Comparison of ENCODE assay signal across 21 cellular contexts in the genomic region with DNA sequence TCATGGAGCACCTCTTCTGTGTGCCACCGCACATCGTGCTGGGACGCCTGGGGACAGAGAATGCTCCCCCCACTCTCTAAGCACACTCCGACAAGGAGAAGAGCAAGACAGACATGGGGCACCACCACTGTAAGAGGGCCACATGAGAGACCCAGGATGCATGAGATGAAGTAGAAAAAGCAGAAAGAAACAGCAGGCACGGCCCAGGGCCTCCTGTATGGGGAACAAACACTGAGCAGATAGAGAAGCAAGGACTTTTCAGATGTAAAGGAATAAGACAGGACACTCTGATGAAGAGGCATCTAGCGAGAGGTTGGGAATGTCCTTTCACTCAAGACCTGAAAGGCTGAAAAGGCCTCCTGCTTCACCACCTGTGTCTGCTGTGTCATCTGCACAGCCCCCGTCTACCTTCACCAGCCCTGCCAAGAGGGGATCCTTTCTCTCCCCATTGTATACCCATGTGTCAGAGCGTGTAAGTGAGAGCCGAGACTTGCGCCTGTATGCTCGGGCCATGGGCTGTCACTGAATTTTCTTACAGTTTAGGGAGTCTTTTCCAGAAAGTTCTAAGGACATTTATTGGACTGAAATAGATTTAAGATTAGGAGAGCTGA.
A peak's percentile ranks its signal among the peaks of the same experiment; 100 is the strongest.
DNase-seq lines count a peak whose midpoint lies in the region; ATAC-seq, FAIRE-seq and TF ChIP-seq lines count a peak whose summit lies in the region.
"Had no signal": no experiment of that assay in that cellular context is flagged by ENCODE, and none has a peak within 500 bp of the region (broad histone marks: within the 10 kb centered on the region; RNA-seq: fewer than 3 reads in every experiment).

No MANE protein-coding gene starts in this region.

- no peak for ATAC-seq in HG03521 (IDR thresholded peaks at IDR 0.05; ENCODE audit: unreplicated experiment)
- ATAC-seq: gastrocnemius medialis; naive thymus-derived CD4-positive, alpha-beta T cell; stimulated activated effector memory CD8-positive, alpha-beta T cell treated with anti-CD3 and anti-CD28 coated beads, Interleukin-12 subunit alpha, Interleukin-12 subunit beta, amount 100 ng/mL, for 72 hours; T-cell had no signal

- DNase-seq in stimulated activated CD4-positive, alpha-beta T cell treated with anti-CD3 and anti-CD28 coated beads, Interleukin-4, amount 100 ng/mL, for 24 hours = peak; percentile 1
- DNase-seq in stimulated activated CD4-positive, alpha-beta T cell treated with anti-CD3 and anti-CD28 coated beads, Interleukin-15, amount 100 ng/mL, for 24 hours = no peak
- DNase-seq in glutamatergic neuron (peak; percentile 2), osteocyte (ENCODE audit: extremely low spot score, unreplicated experiment) (peak; percentile 77), NCI-H446 treated with DMSO at 0.1 percent for 48 hours (lab: John Stamatoyannopoulos, UW) (no peak), D721Med (ENCODE audit: insufficient read length, low spot score) (no peak), NAMALWA (ENCODE audit: low spot score) (no peak)
- DNase-seq: ACHN; activated CD4-positive, alpha-beta T cell treated with anti-CD3 and anti-CD28 coated beads, Interleukin-2, amount 50 U/mL, for 4 hours; activated naive CD8-positive, alpha-beta T cell treated with anti-CD3 and anti-CD28 coated beads for 36 hours; CD4-positive, alpha-beta memory T cell; gastrocnemius medialis; GM23248; KG1; NCI-H524; stimulated activated CD4-positive, alpha-beta T cell treated with anti-CD3 and anti-CD28 coated beads, Interleukin-12 subunit alpha, Interleukin-12 subunit beta, amount 100 ng/mL, for 4 hours; thyroid gland had no signal

- H3K4me3 Mint-ChIP-seq in glutamatergic neuron (ENCODE audit: unreplicated experiment) (no peak overlapping the region), osteocyte (ENCODE audit: unreplicated experiment) (no peak overlapping the region)
- H3K4me3 Mint-ChIP-seq: activated naive CD8-positive, alpha-beta T cell treated with anti-CD3 and anti-CD28 coated beads for 36 hours; naive thymus-derived CD4-positive, alpha-beta T cell; stimulated activated effector memory CD8-positive, alpha-beta T cell treated with anti-CD3 and anti-CD28 coated beads, Interleukin-12 subunit alpha, Interleukin-12 subunit beta, amount 100 ng/mL, for 72 hours; T-cell had no signal

- no peak for FAIRE-seq in D721Med (lab: Jason Lieb, UNC)

- peaks cover 21% of the 10 kb centered on the region for H3K4me1 Mint-ChIP-seq in glutamatergic neuron (ENCODE audit: low read depth, unreplicated experiment)
- peaks cover 3% of the 10 kb centered on the region for H3K4me1 Mint-ChIP-seq in osteocyte (ENCODE audit: unreplicated experiment)
- H3K4me1 Mint-ChIP-seq: activated naive CD8-positive, alpha-beta T cell treated with anti-CD3 and anti-CD28 coated beads for 36 hours; CD4-positive, alpha-beta memory T cell; naive thymus-derived CD4-positive, alpha-beta T cell; stimulated activated effector memory CD8-positive, alpha-beta T cell treated with anti-CD3 and anti-CD28 coated beads, Interleukin-12 subunit alpha, Interleukin-12 subunit beta, amount 100 ng/mL, for 72 hours; T-cell had no signal

- peaks cover 3% of the 10 kb centered on the region for H3K9me3 Mint-ChIP-seq in glutamatergic neuron (ENCODE audit: unreplicated experiment)
- peaks cover 4% of the 10 kb centered on the region for H3K9me3 Mint-ChIP-seq in osteocyte (ENCODE audit: unreplicated experiment)

- no peak overlapping the region for H3K27ac Mint-ChIP-seq in glutamatergic neuron (ENCODE audit: unreplicated experiment)
- H3K27ac Mint-ChIP-seq in osteocyte (ENCODE audit: unreplicated experiment) = no peak overlapping the region
- H3K27ac Mint-ChIP-seq: activated naive CD8-positive, alpha-beta T cell treated with anti-CD3 and anti-CD28 coated beads for 36 hours; CD4-positive, alpha-beta memory T cell; naive thymus-derived CD4-positive, alpha-beta T cell; stimulated activated effector memory CD8-positive, alpha-beta T cell treated with anti-CD3 and anti-CD28 coated beads, Interleukin-12 subunit alpha, Interleukin-12 subunit beta, amount 100 ng/mL, for 72 hours; T-cell had no signal

- H3K27me3 Mint-ChIP-seq in glutamatergic neuron (ENCODE audit: unreplicated experiment) (peaks cover 2% of the 10 kb centered on the region), osteocyte (ENCODE audit: unreplicated experiment) (no peaks in the 10 kb centered on the region)

- H3K36me3 Mint-ChIP-seq in glutamatergic neuron (ENCODE audit: unreplicated experiment) (no peaks in the 10 kb centered on the region), osteocyte (ENCODE audit: unreplicated experiment) (peaks cover 20% of the 10 kb centered on the region)
- H3K36me3 Mint-ChIP-seq: activated naive CD8-positive, alpha-beta T cell treated with anti-CD3 and anti-CD28 coated beads for 36 hours; CD4-positive, alpha-beta memory T cell; stimulated activated effector memory CD8-positive, alpha-beta T cell treated with anti-CD3 and anti-CD28 coated beads, Interleukin-12 subunit alpha, Interleukin-12 subunit beta, amount 100 ng/mL, for 72 hours; T-cell had no signal

- TF ChIP-seq CTCF in glutamatergic neuron (IDR thresholded peaks at IDR 0.05; ENCODE audit: partially characterized antibody, unreplicated experiment) (no peak), osteocyte (IDR thresholded peaks at IDR 0.05) (no peak), D721Med (IDR thresholded peaks at IDR 0.05; ENCODE audit: insufficient read depth, missing control alignments) (no peak)

Comparison
In these comparisons a context has a peak if more than half of its experiments do, and no peak if none do; other contexts are left out.
1. DNase-seq: peak in stimulated activated CD4-positive, alpha-beta T cell treated with anti-CD3 and anti-CD28 coated beads, Interleukin-4, amount 100 ng/mL, for 24 hours (single experiment), glutamatergic neuron (single experiment) and osteocyte (single experiment); none in stimulated activated CD4-positive, alpha-beta T cell treated with anti-CD3 and anti-CD28 coated beads, Interleukin-15, amount 100 ng/mL, for 24 hours (single experiment), NCI-H446 treated with DMSO at 0.1 percent for 48 hours (single experiment), D721Med (single experiment) and NAMALWA (single experiment).